In the genomic region with DNA sequence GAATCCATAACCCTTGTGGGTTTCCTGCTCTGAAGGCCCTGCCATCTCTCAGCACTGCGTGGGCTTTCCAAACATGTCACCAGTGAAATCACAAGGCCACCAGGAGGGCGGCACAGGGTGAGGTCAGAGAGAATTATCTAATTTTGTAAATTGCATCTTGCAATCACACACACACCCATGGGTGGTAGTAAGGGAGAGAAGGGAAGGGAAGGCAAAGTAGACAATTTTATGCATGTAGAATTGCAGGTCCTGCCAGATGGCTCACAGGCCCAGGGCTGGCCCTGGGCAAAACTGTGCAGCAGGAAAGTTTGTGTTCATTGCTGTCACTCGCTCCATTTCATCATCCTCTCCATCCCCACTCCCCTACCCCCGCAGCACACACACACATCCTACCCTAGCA, we compare ENCODE assay signal across 1 cellular context.
TF ChIP-seq lines count a peak whose summit lies in the region.

No MANE protein-coding gene starts in this region.

TF ChIP-seq in H1, 55 proteins besides CTCF, POLR2A, EP300 and RAD21 (continued from another document):
- no peak for TF ChIP-seq TAF1 (IDR thresholded peaks at IDR 0.05; ENCODE audit: low read depth, low read length)
- TF ChIP-seq SIX5 (IDR thresholded peaks at IDR 0.05; ENCODE audit: low read depth, low read length): no peak
- no peak for TF ChIP-seq TCF12 (IDR thresholded peaks at IDR 0.05; ENCODE audit: low read depth, low read length)
- TF ChIP-seq CBX5 (IDR thresholded peaks at IDR 0.05; ENCODE audit: low read depth, low read length): no peak
- TF ChIP-seq TAF7 (optimal IDR thresholded peaks at IDR 0.05; ENCODE audit: borderline replicate concordance, low read depth, low read length): no peak
- no peak for TF ChIP-seq HDAC6 (IDR thresholded peaks at IDR 0.05; ENCODE audit: low read depth, low read length)
- TF ChIP-seq ASH2L (IDR thresholded peaks at IDR 0.05; ENCODE audit: low read length): no peak
- TF ChIP-seq RNF2 (IDR thresholded peaks at IDR 0.05; ENCODE audit: borderline replicate concordance, low read depth, low read length, missing control alignments, poor library complexity, severe bottlenecking): no peak
- no peak for TF ChIP-seq JUND (IDR thresholded peaks at IDR 0.05; ENCODE audit: low read length)
- TF ChIP-seq TEAD4 (IDR thresholded peaks at IDR 0.05; ENCODE audit: low read depth, low read length): no peak
- no peak for TF ChIP-seq ZNF274 (IDR thresholded peaks at IDR 0.05; ENCODE audit: borderline replicate concordance, extremely low read depth, low read length)
TF ChIP-seq in H1: peak in this region for 0.
